Comparison of ENCODE assay signal across 1 cellular context in the genomic region with DNA sequence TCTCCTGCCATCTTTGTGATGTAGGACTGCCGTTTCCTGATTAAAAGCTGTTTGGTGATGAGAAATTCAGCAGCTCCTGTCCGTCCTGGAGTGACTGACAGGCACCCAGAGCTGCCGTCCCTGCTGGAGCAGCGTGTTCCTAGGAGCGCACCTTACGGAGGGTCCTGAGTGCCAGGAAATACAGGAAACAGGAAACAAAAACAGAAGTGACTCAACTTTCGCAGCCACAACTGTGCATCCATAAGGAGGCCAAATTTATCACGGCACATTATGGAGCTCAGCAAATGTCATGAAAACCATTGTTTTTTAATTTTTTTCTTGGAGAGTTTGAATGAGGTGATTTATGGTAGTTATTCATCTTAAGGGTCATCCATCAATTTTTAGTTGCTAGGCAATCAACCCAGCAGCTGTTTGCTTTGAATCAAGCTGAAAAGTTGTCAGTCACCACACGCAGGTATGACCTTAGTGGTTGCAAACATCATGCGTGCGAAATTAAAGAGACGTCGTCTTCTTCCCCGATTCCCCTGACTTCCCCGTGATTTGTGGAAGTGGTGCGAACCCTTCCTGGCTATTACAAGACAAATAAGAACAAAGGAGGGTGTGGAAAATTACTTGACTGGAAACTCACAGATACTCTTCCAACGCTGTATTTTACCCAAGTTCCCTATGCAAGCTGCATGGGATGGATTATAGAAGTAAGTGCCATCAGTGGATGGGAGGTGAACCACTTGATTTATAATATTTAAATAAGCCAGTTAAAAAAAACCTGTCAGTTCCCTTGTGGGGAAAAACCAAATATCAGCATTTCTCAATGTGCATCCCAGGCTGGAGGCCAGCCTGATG.
TF ChIP-seq lines count a peak whose summit lies in the region.

No MANE protein-coding gene starts in this region.

TF ChIP-seq in IMR-90, 13 proteins besides CTCF, POLR2A, EP300 and RAD21:
- TF ChIP-seq, protein P1, sequence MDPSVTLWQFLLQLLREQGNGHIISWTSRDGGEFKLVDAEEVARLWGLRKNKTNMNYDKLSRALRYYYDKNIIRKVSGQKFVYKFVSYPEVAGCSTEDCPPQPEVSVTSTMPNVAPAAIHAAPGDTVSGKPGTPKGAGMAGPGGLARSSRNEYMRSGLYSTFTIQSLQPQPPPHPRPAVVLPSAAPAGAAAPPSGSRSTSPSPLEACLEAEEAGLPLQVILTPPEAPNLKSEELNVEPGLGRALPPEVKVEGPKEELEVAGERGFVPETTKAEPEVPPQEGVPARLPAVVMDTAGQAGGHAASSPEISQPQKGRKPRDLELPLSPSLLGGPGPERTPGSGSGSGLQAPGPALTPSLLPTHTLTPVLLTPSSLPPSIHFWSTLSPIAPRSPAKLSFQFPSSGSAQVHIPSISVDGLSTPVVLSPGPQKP (IDR thresholded peaks at IDR 0.05; ENCODE audit: borderline replicate concordance, low read depth, low read length) = no peak
- TF ChIP-seq BHLHE40 (IDR thresholded peaks at IDR 0.05; ENCODE audit: low read depth, low read length) (no peak), NFE2L2 (IDR thresholded peaks at IDR 0.05; ENCODE audit: low read depth, low read length) (no peak), MXI1 (IDR thresholded peaks at IDR 0.05; ENCODE audit: borderline replicate concordance, low read depth, low read length) (no peak), MAZ (IDR thresholded peaks at IDR 0.05; ENCODE audit: borderline replicate concordance, low read depth, low read length) (no peak), FOS (IDR thresholded peaks at IDR 0.05; ENCODE audit: low read depth, low read length) (no peak), SMC3 (IDR thresholded peaks at IDR 0.05; ENCODE audit: low read depth, low read length) (no peak), MAFK (IDR thresholded peaks at IDR 0.05; ENCODE audit: low read depth, low read length) (no peak), RCOR1 (IDR thresholded peaks at IDR 0.05; ENCODE audit: insufficient replicate concordance, low read length) (no peak)
- TF ChIP-seq, protein P2, sequence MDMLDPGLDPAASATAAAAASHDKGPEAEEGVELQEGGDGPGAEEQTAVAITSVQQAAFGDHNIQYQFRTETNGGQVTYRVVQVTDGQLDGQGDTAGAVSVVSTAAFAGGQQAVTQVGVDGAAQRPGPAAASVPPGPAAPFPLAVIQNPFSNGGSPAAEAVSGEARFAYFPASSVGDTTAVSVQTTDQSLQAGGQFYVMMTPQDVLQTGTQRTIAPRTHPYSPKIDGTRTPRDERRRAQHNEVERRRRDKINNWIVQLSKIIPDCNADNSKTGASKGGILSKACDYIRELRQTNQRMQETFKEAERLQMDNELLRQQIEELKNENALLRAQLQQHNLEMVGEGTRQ (IDR thresholded peaks at IDR 0.05; ENCODE audit: low read depth, low read length) = no peak
TF ChIP-seq in IMR-90: peak in this region for 0.
